23 cellular contexts compared by ENCODE assay signal in the genomic region with DNA sequence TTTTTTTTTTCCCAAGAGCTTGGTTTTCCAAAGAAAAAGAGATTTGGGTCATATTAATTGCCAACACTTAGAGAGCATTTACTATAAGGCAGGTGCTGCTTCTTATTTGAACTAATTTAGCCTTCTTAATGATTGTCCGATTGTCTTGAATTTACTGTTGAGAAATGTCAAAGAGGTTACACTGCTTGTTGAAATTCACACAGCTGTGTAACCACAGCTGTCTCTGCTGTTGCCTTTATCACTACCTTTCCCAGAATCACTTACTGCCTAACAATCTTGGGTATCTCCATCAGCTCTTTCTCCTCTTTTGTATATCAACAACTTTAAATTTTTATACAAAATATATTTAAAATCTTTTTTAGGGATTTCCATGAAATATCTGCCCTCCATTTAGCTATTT.
"Had no signal": no experiment of that assay in that cellular context is flagged by ENCODE, and none has a peak within 500 bp of the region (broad histone marks: within the 10 kb centered on the region; RNA-seq: fewer than 3 reads in every experiment).

No MANE protein-coding gene starts in this region.

- H2AFZ ChIP-seq: PC-9 had no signal

- H3K4me2 ChIP-seq: PC-9 had no signal

- H3K4me3 ChIP-seq: PC-9 had no signal

- FAIRE-seq: astrocyte had no signal

- DNase-seq: activated CD4-positive, alpha-beta memory T cell treated with anti-CD3 and anti-CD28 coated beads for 36 hours; activated CD4-positive, alpha-beta T cell treated with anti-CD3 and anti-CD28 coated beads, Interleukin-2, amount 10 ng/mL, durations not matched to agents 7 days and 5 days; activated CD4-positive, CD25-positive, alpha-beta regulatory T cell; activated CD8-positive, alpha-beta memory T cell treated with anti-CD3 and anti-CD28 coated beads for 24 hours; activated effector memory CD4-positive, alpha-beta T cell treated with anti-CD3 and anti-CD28 coated beads, Interleukin-2, amount 50 U/mL, for 16 hours; activated naive CD4-positive, alpha-beta T cell treated with Interleukin-2 at 50 U/mL for 16 hours; activated naive CD8-positive, alpha-beta T cell treated with anti-CD3 and anti-CD28 coated beads, Interleukin-2, amount 50 U/mL, for 24 hours; activated T-cell treated with anti-CD3 and anti-CD28 coated beads, Interleukin-2, amount 50 U/mL, for 4 hours; amygdala; MM.1S; NCI-H1105; NCI-H1436 treated with DMSO at 0.1 percent for 48 hours; NCI-H1930; NCI-H345; NCI-H510A; NCI-H526 treated with DMSO at 0.1 percent for 48 hours; PC-9; SHP77 treated with DMSO at 0.1 percent for 48 hours; T-helper 17 cell; T-helper 9 cell had no signal

- ATAC-seq: activated naive CD4-positive, alpha-beta T cell treated with anti-CD3 and anti-CD28 coated beads, Interleukin-2, amount 50 U/mL, for 72 hours; activated naive CD8-positive, alpha-beta T cell treated with anti-CD3 and anti-CD28 coated beads, Interleukin-2, amount 50 U/mL, for 24 hours; activated T-cell treated with anti-CD3 and anti-CD28 coated beads, Interleukin-2, amount 50 U/mL, for 4 hours; T-helper 17 cell had no signal

- H3K27ac ChIP-seq: PC-9, VCaP had no signal
